ENCODE assay signal across 9 cellular contexts in the genomic region with DNA sequence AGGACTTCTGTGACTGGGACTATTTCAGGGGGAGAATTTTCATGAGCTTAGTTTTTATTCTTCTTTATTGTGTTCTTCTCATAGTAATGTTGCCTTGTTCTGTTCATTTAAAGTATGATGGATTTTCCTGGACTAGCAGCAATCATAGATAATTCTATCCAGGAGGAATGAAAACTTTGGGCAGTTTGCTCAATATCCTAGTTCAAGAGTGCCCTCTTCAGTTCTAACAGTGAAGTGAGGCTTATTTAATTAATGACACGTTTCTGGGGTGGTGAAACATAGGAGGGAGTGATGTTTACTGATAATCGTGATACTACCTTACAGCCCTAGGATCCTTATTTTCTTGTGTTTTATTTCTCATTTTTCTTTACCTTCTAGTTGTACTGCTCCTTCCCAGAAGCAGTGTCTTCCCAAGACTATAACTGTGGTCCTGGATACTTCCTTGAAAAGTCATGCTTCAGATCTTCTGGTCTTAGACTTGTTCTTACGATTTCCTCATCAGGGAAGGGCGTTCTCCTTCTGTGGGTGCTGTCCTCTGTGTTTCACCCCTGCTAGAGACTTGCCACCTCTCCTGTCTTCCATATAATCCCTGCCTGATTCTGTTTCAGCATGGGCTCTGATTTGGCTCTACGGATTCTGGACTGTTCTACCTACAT. TPM values are rescaled to one million over a fixed set of nuclear protein-coding genes. Genes with fewer than 3 reads are reported as not detected.
DNase-seq lines count a peak whose midpoint lies in the region; ATAC-seq, FAIRE-seq and TF ChIP-seq lines count a peak whose summit lies in the region.
"Had no signal": no experiment of that assay in that cellular context is flagged by ENCODE, and none has a peak within 500 bp of the region (broad histone marks: within the 10 kb centered on the region; RNA-seq: fewer than 3 reads in every experiment).

No MANE protein-coding gene starts in this region.

- H3K4me3 Mint-ChIP-seq in endodermal cell: no peak overlapping the region

- H3K27me3 ChIP-seq in endodermal cell (ENCODE audit: control insufficient read depth, insufficient read depth, low read length, poor library complexity, severe bottlenecking): no peaks in the 10 kb centered on the region

- H3K27me3 Mint-ChIP-seq in endodermal cell (ENCODE audit: insufficient read depth): no peaks in the 10 kb centered on the region

- TF ChIP-seq POLR2A in H54 (IDR thresholded peaks at IDR 0.05; ENCODE audit: low read depth, low read length): no peak

- peak; percentile 27 for DNase-seq in CD1c-positive myeloid dendritic cell (ENCODE audit: extremely low spot score)
- DNase-seq in H54 (ENCODE audit: insufficient read length, low spot score): no peak
- DNase-seq in NCI-H82 treated with DMSO at 0.1 percent for 48 hours (lab: John Stamatoyannopoulos, UW; ENCODE audit: unreplicated experiment): peak; percentile 48
- DNase-seq in endodermal cell: no peak
- DNase-seq in mucosa of descending colon: no peak
- DNase-seq in 8988T: no peak

- H3K27ac ChIP-seq in endodermal cell (ENCODE audit: low read depth, low read length): no peak overlapping the region

- peak; percentile 76 for ATAC-seq in mucosa of descending colon
- no peak for ATAC-seq in HG03039 (IDR thresholded peaks at IDR 0.05; ENCODE audit: unreplicated experiment)
- ATAC-seq in GM21381 (IDR thresholded peaks at IDR 0.05; ENCODE audit: unreplicated experiment): no peak

- peaks cover 33% of the 10 kb centered on the region for H3K9me3 Mint-ChIP-seq in endodermal cell

- TF ChIP-seq CTCF in endodermal cell (conservative IDR thresholded peaks at IDR 0.05): peak; percentile 76
- peak; percentile 28 for TF ChIP-seq CTCF in mucosa of descending colon (IDR thresholded peaks at IDR 0.05)

- H3K9ac ChIP-seq in endodermal cell (ENCODE audit: extremely low read depth, low read length, poor library complexity, severe bottlenecking): no peak overlapping the region

- FAIRE-seq in H54 (lab: Jason Lieb, UNC): peak; percentile 80

- peaks cover 22% of the 10 kb centered on the region for H3K36me3 Mint-ChIP-seq in endodermal cell (ENCODE audit: low read depth)

- H3K4me1 ChIP-seq in endodermal cell (ENCODE audit: control insufficient read depth, insufficient read depth, low read length) (no peaks in the 10 kb centered on the region), mucosa of descending colon (ENCODE audit: low read depth) (no peaks in the 10 kb centered on the region)

- H3K36me3 ChIP-seq in endodermal cell (ENCODE audit: control insufficient read depth, insufficient read depth, low read length) (no peaks in the 10 kb centered on the region), mucosa of descending colon (ENCODE audit: low read depth) (no peaks in the 10 kb centered on the region)

- intact Hi-C loops in mucosa of descending colon (cut with DNase I, micrococcal nuclease): loop anchor here in 1 of 2 donors (5.0 to 10.0 kb wide), 2 partner anchors 133 to 206 kb away; a partner anchor contains a TSS

- WGBS in endodermal cell (ENCODE audit: insufficient coverage in 1 of 2, insufficient read length in 1 of 2), 2 experiments: 66 to 67% methylated on average over 4 to 5 of the region's 5 CpGs

- H3K27ac Mint-ChIP-seq in endodermal cell: no peak overlapping the region

- no peak overlapping the region for H3K4me3 ChIP-seq in endodermal cell (ENCODE audit: low read length)
- no peak overlapping the region for H3K4me3 ChIP-seq in mucosa of descending colon

- peaks cover 14% of the 10 kb centered on the region for H3K4me1 Mint-ChIP-seq in endodermal cell

- H3K9me3 ChIP-seq in endodermal cell (ENCODE audit: control insufficient read depth, low read length) (peaks cover 30% of the 10 kb centered on the region), mucosa of descending colon (no peaks in the 10 kb centered on the region)

RNA-seq across cellular contexts. Expression of a gene that starts 57.4 kb away (rescaled TPM):
- total RNA-seq in endodermal cell (10 to 100 TPM in 1 of 2 donors, 1 to 10 TPM in 1; 5.7 to 48.9 TPM), mucosa of descending colon (1 to 10 TPM in 1 of 3 donors, under 1 TPM in 1, not detected in 1; 0.70 to 2.2 TPM)
- polyA plus RNA-seq in endodermal cell (2013, experiment 1 of 2): 8.0 TPM
- polyA plus RNA-seq in endodermal cell (2013, experiment 2 of 2): 5.6 TPM
- total RNA-seq: urinary bladder had no signal
- polyA plus RNA-seq: urinary bladder had no signal

Comparison
In these comparisons a context has a peak if more than half of its experiments do, and no peak if none do; other contexts are left out.
1. DNase-seq: peak in CD1c-positive myeloid dendritic cell (single experiment) and NCI-H82 treated with DMSO at 0.1 percent for 48 hours (single experiment); none in H54 (single experiment), endodermal cell (single experiment), mucosa of descending colon (0 of 3) and 8988T (single experiment).